Comparison of ENCODE assay signal across 8 cellular contexts in the genomic region with DNA sequence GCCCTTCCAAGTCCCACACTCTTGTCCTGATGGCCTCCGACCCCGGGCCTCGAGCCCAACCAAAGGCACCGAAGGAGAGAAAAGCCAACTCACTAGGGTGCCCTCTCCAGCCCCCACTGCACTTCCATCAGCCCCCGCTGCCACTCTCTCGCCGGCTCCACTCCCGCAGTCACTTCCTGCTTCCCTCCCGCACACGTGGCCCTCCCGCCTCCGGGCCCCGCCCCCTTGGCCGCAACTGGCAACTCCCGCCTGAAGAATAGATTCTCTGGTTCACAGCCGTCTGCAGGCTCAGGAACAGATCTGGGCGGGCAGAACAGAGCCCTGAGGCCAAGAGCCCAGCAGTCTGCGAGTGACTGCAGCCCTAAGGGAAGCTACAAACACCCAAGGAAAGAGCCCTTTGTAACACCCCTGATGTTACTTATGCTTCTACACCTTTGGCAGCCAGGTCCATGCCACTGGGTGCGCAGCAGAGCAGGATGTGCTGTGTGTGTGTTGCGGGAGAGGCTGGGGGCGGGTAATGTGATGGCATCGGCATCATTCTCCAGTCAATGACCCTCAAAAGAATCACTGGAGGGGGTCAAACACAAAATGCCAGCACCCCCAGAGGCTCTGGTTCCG. TPM values are rescaled to one million over a fixed set of nuclear protein-coding genes. Genes with fewer than 3 reads are reported as not detected.
DNase-seq lines count a peak whose midpoint lies in the region; ATAC-seq and TF ChIP-seq lines count a peak whose summit lies in the region.

A gene with protein sequence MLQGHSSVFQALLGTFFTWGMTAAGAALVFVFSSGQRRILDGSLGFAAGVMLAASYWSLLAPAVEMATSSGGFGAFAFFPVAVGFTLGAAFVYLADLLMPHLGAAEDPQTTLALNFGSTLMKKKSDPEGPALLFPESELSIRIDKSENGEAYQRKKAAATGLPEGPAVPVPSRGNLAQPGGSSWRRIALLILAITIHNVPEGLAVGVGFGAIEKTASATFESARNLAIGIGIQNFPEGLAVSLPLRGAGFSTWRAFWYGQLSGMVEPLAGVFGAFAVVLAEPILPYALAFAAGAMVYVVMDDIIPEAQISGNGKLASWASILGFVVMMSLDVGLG (minus strand): TSS at position 171 of the 618 bp plus-strand sequence. CDS start 3,924 bp downstream, outside the sequence.

- peak in 1 of 2 donors; percentile 32 for TF ChIP-seq POLR2A in adrenal gland (IDR thresholded peaks at IDR 0.05)

- POLR2A ChIA-PET in T-cell (lab: Charles Lee), result no interaction called here

- H3K4me3 ChIP-seq in GM12875 (ENCODE audit: low read depth, low read length), result peak within 1 kb of the TSS; percentile 57
- peak within 1 kb of the TSS in 2 of 4 donors; percentile 42 to 83 for H3K4me3 ChIP-seq in adrenal gland
- peak within 1 kb of the TSS; percentile 55 to 79 (median 64) for H3K4me3 ChIP-seq in heart right ventricle
- H3K4me3 ChIP-seq in upper lobe of right lung, result peak within 1 kb of the TSS; percentile 74

- H3K4me1 Mint-ChIP-seq in T-cell, result peaks cover 34 to 37% (median 36%) of the 10 kb centered on the region in 3 donors

- H3K36me3 ChIP-seq in adrenal gland (replicated peaks in 1 of 2), result no peaks in the 10 kb centered on the region
- peaks cover 0 to 11% (median 0%) of the 10 kb centered on the region in 9 donors for H3K36me3 ChIP-seq in heart right ventricle
- peaks cover 9% of the 10 kb centered on the region for H3K36me3 ChIP-seq in upper lobe of right lung

- DNase-seq in NCI-H1417 treated with DMSO at 0.1 percent for 48 hours (lab: John Stamatoyannopoulos, UW), result peak; percentile 62
- DNase-seq in T-cell, result peak; percentile 77 to 93 (median 86)
- DNase-seq in adrenal gland, result peak; percentile 87 to 95 (median 91)
- DNase-seq in heart right ventricle, result peak; percentile 93 to 94
- DNase-seq in posterior vena cava (ENCODE audit: low spot score), result peak; percentile 98
- peak; percentile 96 for DNase-seq in upper lobe of right lung

- H3K9me3 ChIP-seq in adrenal gland (replicated peaks in 1 of 3), result no peaks in the 10 kb centered on the region
- H3K9me3 ChIP-seq in heart right ventricle, result no peaks in the 10 kb centered on the region
- H3K9me3 ChIP-seq in upper lobe of right lung, result no peaks in the 10 kb centered on the region

- intact Hi-C loops in adrenal gland (cut with DNase I) (no loop called here), heart right ventricle (cut with DNase I) (loop anchor here in 2 of 10 donors (5.0 kb wide), 3 partner anchors 50 to 105 kb away; no protein-coding TSS in a partner anchor), posterior vena cava (cut with DNase I) (loop anchor here (10.0 kb wide), 2 partner anchors 108 to 1682 kb away; a partner anchor contains a TSS), upper lobe of right lung (cut with DNase I) (no loop called here)

- H3K4me3 Mint-ChIP-seq in T-cell, result peak within 1 kb of the TSS; percentile 92 to 98 (median 95)

- TF ChIP-seq CTCF in GM12875 (IDR thresholded peaks at IDR 0.05; ENCODE audit: borderline replicate concordance, insufficient read depth, low read depth, low read length) (no peak), adrenal gland (IDR thresholded peaks at IDR 0.05) (peak in 1 of 6 experiments; percentile 10), heart right ventricle (IDR thresholded peaks at IDR 0.05) (no peak), upper lobe of right lung (IDR thresholded peaks at IDR 0.05) (no peak)

- H3K27me3 Mint-ChIP-seq in T-cell, result peaks cover 6 to 11% of the 10 kb centered on the region in 2 donors

- H3K27me3 ChIP-seq in adrenal gland, result no peaks in the 10 kb centered on the region
- peaks cover 0 to 9% (median 0%) of the 10 kb centered on the region in 7 donors for H3K27me3 ChIP-seq in heart right ventricle
- no peaks in the 10 kb centered on the region for H3K27me3 ChIP-seq in upper lobe of right lung

- peaks cover 8% of the 10 kb centered on the region for H3K36me3 Mint-ChIP-seq in T-cell

- H3K27ac ChIP-seq in adrenal gland (peak within 1 kb of the TSS in 2 of 5 donors; percentile 26 to 74), heart right ventricle (peak within 1 kb of the TSS; percentile 17 to 81 (median 62)), upper lobe of right lung (peak within 1 kb of the TSS; percentile 68)

- H3K27ac Mint-ChIP-seq in T-cell, result peak within 1 kb of the TSS; percentile 90 to 95

- peaks cover 3 to 13% of the 10 kb centered on the region in 2 donors for H3K4me1 ChIP-seq in adrenal gland (replicated peaks in 1 of 2)
- peaks cover 2 to 32% (median 15%) of the 10 kb centered on the region in 9 donors for H3K4me1 ChIP-seq in heart right ventricle
- H3K4me1 ChIP-seq in upper lobe of right lung, result peaks cover 25% of the 10 kb centered on the region

- CTCF ChIA-PET in T-cell (lab: Charles Lee), result interaction anchor here in 1 of 2 donors (0.6 to 1.0 kb wide), 3 partner anchors 174 to 368 kb away, joined by 5 to 7 read pairs (median 6); no protein-coding TSS in a partner anchor

- ATAC-seq in HG02763 (IDR thresholded peaks at IDR 0.05; ENCODE audit: unreplicated experiment) (peak; percentile 98), T-cell (replicated peaks in 1 of 4) (peak; percentile 96 to 98 (median 96)), heart right ventricle (peak; percentile 98 to 99 (median 99)), upper lobe of right lung (peak; percentile 98)

- no peaks in the 10 kb centered on the region for H3K9me3 Mint-ChIP-seq in T-cell

- 12 to 14% (median 14%) methylated on average over 11 to 23 of the region's 23 CpGs for WGBS in adrenal gland, 4 donors
- WGBS in heart right ventricle, 2 donors, result 10 to 13% methylated on average over 23 of the region's 23 CpGs

RNA-seq across cellular contexts. Expression of the gene that starts here (rescaled TPM):
- total RNA-seq in T-cell (10 to 100 TPM; 18.6 to 27.1 (median 23.4) TPM), adrenal gland (10 to 100 TPM; 18.4 to 91.4 (median 27.2) TPM), heart right ventricle (10 to 100 TPM in 1 of 10 donors, 1 to 10 TPM in 9; 3.9 to 11.3 (median 7.1) TPM), posterior vena cava (10 to 100 TPM; 20.6 to 25.8 TPM), upper lobe of right lung (33.7 TPM)
- polyA plus RNA-seq in adrenal gland (10 to 100 TPM in 1 of 3 donors, 1 to 10 TPM in 2; 7.0 to 12.7 (median 8.6) TPM), heart right ventricle (1 to 10 TPM; 2.4 to 4.5 TPM)

Comparison
In these comparisons a context has a peak if more than half of its experiments do, and no peak if none do; other contexts are left out.
1. intact Hi-C loops: an anchor here in posterior vena cava (10.0 kb wide); none called in adrenal gland and upper lobe of right lung.